ENCODE assay signal across 1 cellular context in the genomic region with DNA sequence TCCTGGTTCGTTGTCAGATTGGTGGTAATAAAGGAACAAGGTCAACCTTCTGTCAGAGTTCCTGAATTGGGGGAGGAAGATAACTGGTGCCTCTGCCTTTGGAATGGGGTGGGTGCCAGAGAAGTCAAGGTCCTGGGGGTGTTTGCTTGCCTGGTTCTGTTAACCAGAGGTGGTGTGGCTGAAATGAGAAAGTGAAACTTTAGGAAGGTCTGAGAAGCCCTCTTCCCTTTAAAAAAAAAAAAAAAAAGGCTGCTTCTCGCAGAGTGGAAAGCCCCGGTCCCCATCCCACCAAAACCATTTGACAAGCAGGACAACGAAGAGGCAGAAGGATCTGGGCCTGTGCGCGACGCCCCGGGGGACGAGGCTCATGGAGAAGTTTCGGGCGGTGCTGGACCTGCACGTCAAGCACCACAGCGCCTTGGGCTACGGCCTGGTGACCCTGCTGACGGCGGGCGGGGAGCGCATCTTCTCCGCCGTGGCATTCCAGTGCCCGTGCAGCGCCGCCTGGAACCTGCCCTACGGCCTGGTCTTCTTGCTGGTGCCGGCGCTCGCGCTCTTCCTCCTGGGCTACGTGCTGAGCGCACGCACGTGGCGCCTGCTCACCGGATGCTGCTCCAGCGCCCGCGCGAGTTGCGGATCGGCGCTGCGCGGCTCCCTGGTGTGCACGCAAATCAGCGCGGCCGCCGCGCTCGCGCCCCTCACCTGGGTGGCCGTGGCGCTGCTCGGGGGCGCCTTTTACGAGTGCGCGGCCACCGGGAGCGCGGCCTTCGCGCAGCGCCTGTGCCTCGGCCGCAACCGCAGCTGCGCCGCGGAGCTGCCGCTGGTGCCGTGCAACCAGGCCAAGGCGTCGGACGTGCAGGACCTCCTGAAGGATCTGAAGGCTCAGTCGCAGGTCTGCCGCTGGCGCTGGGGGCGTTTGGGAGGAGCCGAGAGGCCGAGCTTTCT.
A peak's percentile ranks its signal among the peaks of the same experiment; 100 is the strongest.
TF ChIP-seq lines count a peak whose summit lies in the region.

No MANE protein-coding gene starts in this region.

TF ChIP-seq in K562, 482 proteins besides CTCF, POLR2A, EP300 and RAD21 (continued from another document):
- no peak for TF ChIP-seq ZNF449 (CRISPR knock-in tag; IDR thresholded peaks at IDR 0.05)
- TF ChIP-seq ESRRA (IDR thresholded peaks at IDR 0.05; ENCODE audit: borderline replicate concordance, low read depth) = no peak
- TF ChIP-seq MEF2D (tag; conservative IDR thresholded peaks at IDR 0.05; ENCODE audit: low read depth) = no peak
- peak in 1 of 2 experiments; percentile 40 for TF ChIP-seq E2F6 (IDR thresholded peaks at IDR 0.05; ENCODE audit: borderline replicate concordance in 1 of 2, extremely low read depth in 1 of 2, insufficient read depth in 1 of 2, insufficient read length in 1 of 2, low read depth in 1 of 2, low read length in 1 of 2, poor library complexity in 1 of 2, severe bottlenecking in 1 of 2)
